In the genomic region with DNA sequence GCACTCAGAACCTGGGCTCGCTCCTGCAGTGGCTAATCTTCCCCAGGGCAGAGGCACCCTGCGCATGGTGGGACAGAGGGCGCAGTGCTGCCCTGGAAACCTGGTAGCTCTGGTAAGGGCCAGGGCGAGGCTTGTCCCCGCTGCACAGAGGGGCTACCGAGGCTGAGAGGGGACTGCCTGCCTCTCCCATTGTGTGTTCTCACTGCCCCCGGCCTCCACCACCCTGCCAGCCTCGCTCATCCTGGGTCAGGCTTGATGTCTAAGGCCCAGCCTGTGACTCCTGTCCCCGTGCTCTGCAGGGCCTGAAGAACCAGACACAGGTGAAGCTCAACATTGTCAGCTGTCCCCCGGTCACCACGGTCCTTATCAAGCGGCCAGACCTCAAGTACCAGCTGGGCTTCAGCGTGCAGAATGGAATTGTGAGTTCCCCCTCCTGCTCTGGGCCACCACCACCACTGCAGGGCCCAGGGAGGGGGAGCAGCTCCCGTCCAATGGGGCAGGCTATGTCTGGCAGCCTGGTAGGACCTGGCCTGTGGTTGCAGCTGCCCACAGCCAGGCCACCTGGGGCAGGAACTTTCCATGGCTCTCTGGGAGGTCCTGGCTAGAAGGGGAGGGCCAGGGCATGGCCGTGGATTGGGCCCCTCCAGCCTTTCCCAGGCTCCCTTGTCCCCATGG, we compare ENCODE assay signal across 35 cellular contexts.
"Had no signal": no experiment of that assay in that cellular context is flagged by ENCODE, and none has a peak within 500 bp of the region (broad histone marks: within the 10 kb centered on the region; RNA-seq: fewer than 3 reads in every experiment).

No MANE protein-coding gene starts in this region.

- H3K27me3 ChIP-seq: brain microvascular endothelial cell, MG63, Peyer's patch, SJCRH30 had no signal

- H3K27ac ChIP-seq: brain microvascular endothelial cell, Peyer's patch, SJCRH30, SK-N-MC, WERI-Rb-1 had no signal

- H3K4me3 ChIP-seq: MG63, Peyer's patch, SJCRH30, SK-N-MC had no signal

- H3K9me3 ChIP-seq: MG63, Peyer's patch, SJCRH30 had no signal

- H3K36me3 ChIP-seq: brain microvascular endothelial cell, MG63, Peyer's patch, SJCRH30, WERI-Rb-1 had no signal

- H3K36me3 Mint-ChIP-seq: activated CD8-positive, alpha-beta memory T cell treated with anti-CD3 and anti-CD28 coated beads, Interleukin-2, amount 10 ng/mL, durations not matched to agents 7 days and 5 days; activated naive CD8-positive, alpha-beta T cell treated with anti-CD3 and anti-CD28 coated beads for 36 hours had no signal

- H3K4me1 ChIP-seq: SJCRH30 had no signal

- H3K27me3 Mint-ChIP-seq: activated CD4-positive, alpha-beta memory T cell treated with anti-CD3 and anti-CD28 coated beads, Interleukin-2, amount 10 ng/mL, durations not matched to agents 7 days and 5 days; activated CD8-positive, alpha-beta memory T cell treated with anti-CD3 and anti-CD28 coated beads, Interleukin-2, amount 10 ng/mL, durations not matched to agents 7 days and 5 days; activated naive CD8-positive, alpha-beta T cell treated with anti-CD3 and anti-CD28 coated beads for 36 hours; activated T-helper 17 cell treated with anti-CD3 and anti-CD28 coated beads, Interleukin-2, amount 50 U/mL, for 72 hours had no signal

- H3K4me1 Mint-ChIP-seq: activated CD4-positive, alpha-beta memory T cell treated with anti-CD3 and anti-CD28 coated beads, Interleukin-2, amount 10 ng/mL, durations not matched to agents 7 days and 5 days; activated CD8-positive, alpha-beta memory T cell treated with anti-CD3 and anti-CD28 coated beads, Interleukin-2, amount 10 ng/mL, durations not matched to agents 7 days and 5 days; activated naive CD8-positive, alpha-beta T cell treated with anti-CD3 and anti-CD28 coated beads for 36 hours; activated T-helper 17 cell treated with anti-CD3 and anti-CD28 coated beads, Interleukin-2, amount 50 U/mL, for 72 hours had no signal

- H3K9me3 Mint-ChIP-seq: activated CD4-positive, alpha-beta memory T cell treated with anti-CD3 and anti-CD28 coated beads, Interleukin-2, amount 10 ng/mL, durations not matched to agents 7 days and 5 days; activated naive CD8-positive, alpha-beta T cell treated with anti-CD3 and anti-CD28 coated beads for 36 hours; activated T-cell treated with anti-CD3 and anti-CD28 coated beads, Interleukin-2, amount 50 U/mL, for 72 hours; activated T-helper 17 cell treated with anti-CD3 and anti-CD28 coated beads, Interleukin-2, amount 50 U/mL, for 72 hours had no signal

- H3K27ac Mint-ChIP-seq: activated CD4-positive, alpha-beta memory T cell treated with anti-CD3 and anti-CD28 coated beads, Interleukin-2, amount 10 ng/mL, durations not matched to agents 7 days and 5 days; activated CD8-positive, alpha-beta memory T cell treated with anti-CD3 and anti-CD28 coated beads, Interleukin-2, amount 10 ng/mL, durations not matched to agents 7 days and 5 days; activated T-cell treated with anti-CD3 and anti-CD28 coated beads, Interleukin-2, amount 50 U/mL, for 72 hours; activated T-helper 17 cell treated with anti-CD3 and anti-CD28 coated beads, Interleukin-2, amount 50 U/mL, for 72 hours; IgD-negative memory B cell had no signal

- ATAC-seq: activated CD8-positive, alpha-beta memory T cell treated with anti-CD3 and anti-CD28 coated beads, Interleukin-2, amount 10 ng/mL, durations not matched to agents 7 days and 5 days; activated T-cell treated with anti-CD3 and anti-CD28 coated beads, Interleukin-2, amount 50 U/mL, for 72 hours; activated T-helper 17 cell treated with anti-CD3 and anti-CD28 coated beads, Interleukin-2, amount 50 U/mL, for 72 hours; PC-3 had no signal

- H3K4me3 Mint-ChIP-seq: activated CD4-positive, alpha-beta memory T cell treated with anti-CD3 and anti-CD28 coated beads, Interleukin-2, amount 10 ng/mL, durations not matched to agents 7 days and 5 days; activated CD8-positive, alpha-beta memory T cell treated with anti-CD3 and anti-CD28 coated beads, Interleukin-2, amount 10 ng/mL, durations not matched to agents 7 days and 5 days; activated naive CD8-positive, alpha-beta T cell treated with anti-CD3 and anti-CD28 coated beads for 36 hours; activated T-cell treated with anti-CD3 and anti-CD28 coated beads, Interleukin-2, amount 50 U/mL, for 72 hours; activated T-helper 17 cell treated with anti-CD3 and anti-CD28 coated beads, Interleukin-2, amount 50 U/mL, for 72 hours; IgD-negative memory B cell had no signal

- DNase-seq: activated CD4-positive, alpha-beta memory T cell treated with anti-CD3 and anti-CD28 coated beads, Interleukin-2, amount 10 ng/mL, durations not matched to agents 7 days and 5 days; activated CD4-positive, alpha-beta T cell treated with anti-CD3 and anti-CD28 coated beads for 1 hour; activated CD4-positive, alpha-beta T cell treated with anti-CD3 and anti-CD28 coated beads for 48 hours; activated CD4-positive, CD25-positive, alpha-beta regulatory T cell; activated CD8-positive, alpha-beta memory T cell treated with anti-CD3 and anti-CD28 coated beads for 24 hours; activated CD8-positive, alpha-beta memory T cell treated with anti-CD3 and anti-CD28 coated beads, Interleukin-2, amount 10 ng/mL, durations not matched to agents 7 days and 5 days; activated effector memory CD4-positive, alpha-beta T cell treated with anti-CD3 and anti-CD28 coated beads, Interleukin-2, amount 50 U/mL, for 16 hours; activated naive CD4-positive, alpha-beta T cell; activated naive CD4-positive, alpha-beta T cell treated with anti-CD3 and anti-CD28 coated beads, Interleukin-2, amount 50 U/mL, for 16 hours; activated naive CD8-positive, alpha-beta T cell treated with anti-CD3 and anti-CD28 coated beads for 36 hours; activated T-cell treated with anti-CD3 and anti-CD28 coated beads, Interleukin-2, amount 50 U/mL, for 1 hour; activated T-cell treated with anti-CD3 and anti-CD28 coated beads, Interleukin-2, amount 50 U/mL, for 72 hours; amniotic stem cell; brain microvascular endothelial cell; Kasumi-1; KG1; MG63; NCI-H1092; NCI-H1436 treated with DMSO at 0.1 percent for 48 hours; NCI-H1694 treated with DMSO at 0.1 percent for 48 hours; NCI-H2029; NCI-H510A; NCI-H526; NCI-H748 treated with DMSO at 0.1 percent for 48 hours; NK-92 treated with Interleukin-12 subunit alpha and Interleukin-12 subunit beta, amount 100 ng/mL, for 24 hours; PC-3; Peyer's patch; RPMI8226; SHP77; SJCRH30; T1000; WERI-Rb-1 had no signal
